17 cellular contexts compared by ENCODE assay signal in genomic region chr5:172104801-172105701, GRCh38.
DNase-seq lines count a peak whose midpoint lies in the region; ATAC-seq, FAIRE-seq and TF ChIP-seq lines count a peak whose summit lies in the region.
"Had no signal": no experiment of that assay in that cellular context is flagged by ENCODE, and none has a peak within 500 bp of the region (broad histone marks: within the 10 kb centered on the region; RNA-seq: fewer than 3 reads in every experiment).

No MANE protein-coding gene starts in this region.

- H3K27me3 ChIP-seq in psoas muscle (ENCODE audit: insufficient read depth in 3 of 3, low read length in 2 of 3) = no peaks in the 10 kb centered on the region
- H3K27me3 ChIP-seq: vagina had no signal

- no peaks in the 10 kb centered on the region for H3K9me3 ChIP-seq in T-helper 17 cell (ENCODE audit: control insufficient read depth, low read length, poor library complexity, severe bottlenecking)
- no peaks in the 10 kb centered on the region for H3K9me3 ChIP-seq in kidney (ENCODE audit: control insufficient read depth in 1 of 2, low read length in 2 of 2)
- no peaks in the 10 kb centered on the region for H3K9me3 ChIP-seq in psoas muscle
- H3K9me3 ChIP-seq: vagina had no signal

- peaks cover 39% of the 10 kb centered on the region for H3K4me1 Mint-ChIP-seq in activated CD8-positive, alpha-beta memory T cell treated with anti-CD3 and anti-CD28 coated beads, Interleukin-2, amount 10 ng/mL, durations not matched to agents 7 days and 5 days
- peaks cover 20% of the 10 kb centered on the region for H3K4me1 Mint-ChIP-seq in T-helper 17 cell

- FAIRE-seq in kidney (lab: Jason Lieb, UNC) = no peak
- FAIRE-seq: A204.1 had no signal

- no peak overlapping the region for H3K9ac ChIP-seq in kidney (ENCODE audit: low read length in 2 of 2)
- H3K9ac ChIP-seq: KMS-11 had no signal

- TF ChIP-seq CTCF in kidney (IDR thresholded peaks at IDR 0.05; ENCODE audit: borderline replicate concordance, extremely low read depth, insufficient read depth) = no peak
- no peak for TF ChIP-seq CTCF in psoas muscle (IDR thresholded peaks at IDR 0.05)

- WGBS in psoas muscle, 3 donors = 51 to 64% (median 54%) methylated on average over 17 of the region's 17 CpGs

- no peaks in the 10 kb centered on the region for H3K9me3 Mint-ChIP-seq in activated CD8-positive, alpha-beta memory T cell treated with anti-CD3 and anti-CD28 coated beads, Interleukin-2, amount 10 ng/mL, durations not matched to agents 7 days and 5 days (ENCODE audit: low read depth)
- H3K9me3 Mint-ChIP-seq: stimulated activated naive CD8-positive, alpha-beta T cell treated with anti-CD3 and anti-CD28 coated beads, Interleukin-15, amount 100 ng/mL, for 72 hours had no signal

- H3K27me3 Mint-ChIP-seq in activated CD8-positive, alpha-beta memory T cell treated with anti-CD3 and anti-CD28 coated beads, Interleukin-2, amount 10 ng/mL, durations not matched to agents 7 days and 5 days = no peaks in the 10 kb centered on the region
- no peaks in the 10 kb centered on the region for H3K27me3 Mint-ChIP-seq in T-helper 17 cell
- H3K27me3 Mint-ChIP-seq: stimulated activated naive CD8-positive, alpha-beta T cell treated with anti-CD3 and anti-CD28 coated beads, Interleukin-15, amount 100 ng/mL, for 72 hours had no signal

- intact Hi-C loops in kidney (cut with DNase I) (no loop called here), psoas muscle (cut with DNase I) (no loop called here)

- CTCF ChIA-PET in activated CD8-positive, alpha-beta memory T cell treated with anti-CD3 and anti-CD28 coated beads, Interleukin-2, amount 10 ng/mL, durations not matched to agents 7 days and 5 days (lab: Charles Lee) = interaction anchor here (0.8 to 19.9 kb wide), 9 partner anchors 8 to 178 kb away, joined by 3 to 257 read pairs (median 3); partner anchors contain the start of genes STK10 and UBTD2

- H3K27ac ChIP-seq in kidney (ENCODE audit: low read depth in 2 of 2, low read length in 2 of 2) (no peak overlapping the region), psoas muscle (no peak overlapping the region)
- H3K27ac ChIP-seq: C4-2B, KMS-11, vagina, WERI-Rb-1 had no signal

- ATAC-seq in activated CD8-positive, alpha-beta memory T cell treated with anti-CD3 and anti-CD28 coated beads, Interleukin-2, amount 10 ng/mL, durations not matched to agents 7 days and 5 days = no peak
- ATAC-seq in T-helper 17 cell (no peak), psoas muscle (peak; percentile 43 to 84 (median 64)), GM21381 (IDR thresholded peaks at IDR 0.05; ENCODE audit: unreplicated experiment) (no peak), HG02623 (IDR thresholded peaks at IDR 0.05; ENCODE audit: unreplicated experiment) (no peak)
- ATAC-seq: stimulated activated naive CD8-positive, alpha-beta T cell treated with anti-CD3 and anti-CD28 coated beads, Interleukin-15, amount 100 ng/mL, for 72 hours had no signal

- H3K36me3 ChIP-seq in kidney (ENCODE audit: control insufficient read depth in 1 of 2, insufficient read depth in 2 of 2, low read length in 2 of 2) (no peaks in the 10 kb centered on the region), psoas muscle (ENCODE audit: insufficient read depth in 1 of 2, low read depth in 1 of 2) (no peaks in the 10 kb centered on the region)
- H3K36me3 ChIP-seq: WERI-Rb-1 had no signal

- H3K4me1 ChIP-seq in kidney (ENCODE audit: control insufficient read depth in 1 of 2, insufficient read depth in 1 of 2, low read depth in 1 of 2, low read length in 2 of 2) (peaks cover 5 to 31% of the 10 kb centered on the region in 2 donors), psoas muscle (peaks cover 14% of the 10 kb centered on the region)

- H3K36me3 Mint-ChIP-seq in activated CD8-positive, alpha-beta memory T cell treated with anti-CD3 and anti-CD28 coated beads, Interleukin-2, amount 10 ng/mL, durations not matched to agents 7 days and 5 days = peaks cover 65% of the 10 kb centered on the region
- peaks cover 10% of the 10 kb centered on the region for H3K36me3 Mint-ChIP-seq in T-helper 17 cell (ENCODE audit: low read depth)

- peak overlapping the region; percentile 47 for H3K27ac Mint-ChIP-seq in activated CD8-positive, alpha-beta memory T cell treated with anti-CD3 and anti-CD28 coated beads, Interleukin-2, amount 10 ng/mL, durations not matched to agents 7 days and 5 days
- peak overlapping the region; percentile 81 for H3K27ac Mint-ChIP-seq in T-helper 17 cell

- H3K4me3 ChIP-seq in kidney (ENCODE audit: low read length in 2 of 2) = no peak overlapping the region
- H3K4me3 ChIP-seq in psoas muscle = no peak overlapping the region
- H3K4me3 ChIP-seq: vagina had no signal

- H3K4me3 Mint-ChIP-seq in activated CD8-positive, alpha-beta memory T cell treated with anti-CD3 and anti-CD28 coated beads, Interleukin-2, amount 10 ng/mL, durations not matched to agents 7 days and 5 days = no peak overlapping the region
- H3K4me3 Mint-ChIP-seq in T-helper 17 cell = no peak overlapping the region

- no peak for DNase-seq in activated CD8-positive, alpha-beta memory T cell treated with anti-CD3 and anti-CD28 coated beads, Interleukin-2, amount 10 ng/mL, durations not matched to agents 7 days and 5 days
- DNase-seq in activated CD8-positive, alpha-beta memory T cell treated with anti-CD3 and anti-CD28 coated beads, Interleukin-2, amount 50 U/mL, for 4 hours = no peak
- DNase-seq in T-helper 17 cell = no peak
- peak; percentile 70 for DNase-seq in kidney
- no peak for DNase-seq in psoas muscle
- no peak for DNase-seq in NCI-H2029 treated with DMSO at 0.1 percent for 48 hours (lab: John Stamatoyannopoulos, UW)
- DNase-seq: NCI-H1105; NCI-H2171 treated with DMSO at 0.1 percent for 48 hours; stimulated activated CD4-positive, alpha-beta T cell treated with anti-CD3 and anti-CD28 coated beads, Interleukin-15, amount 100 ng/mL, for 24 hours; stimulated activated naive CD8-positive, alpha-beta T cell treated with anti-CD3 and anti-CD28 coated beads, Interleukin-15, amount 100 ng/mL, for 72 hours; WERI-Rb-1 had no signal

Comparison
In these comparisons a context has a peak if more than half of its experiments do, and no peak if none do; other contexts are left out.
1. ATAC-seq: peak in psoas muscle (4 of 4); none in activated CD8-positive, alpha-beta memory T cell treated with anti-CD3 and anti-CD28 coated beads, Interleukin-2, amount 10 ng/mL, durations not matched to agents 7 days and 5 days (single experiment), T-helper 17 cell (single experiment), GM21381 (single experiment) and HG02623 (single experiment).